ENCODE assay signal across 18 cellular contexts in genomic region chr5:122392844-122393243, GRCh38.
A peak's percentile ranks its signal among the peaks of the same experiment; 100 is the strongest.
DNase-seq lines count a peak whose midpoint lies in the region; ATAC-seq lines count a peak whose summit lies in the region.
"Had no signal": no experiment of that assay in that cellular context is flagged by ENCODE, and none has a peak within 500 bp of the region (broad histone marks: within the 10 kb centered on the region; RNA-seq: fewer than 3 reads in every experiment).

No MANE protein-coding gene starts in this region.

- H3K4me3 Mint-ChIP-seq in activated naive CD8-positive, alpha-beta T cell treated with anti-CD3 and anti-CD28 coated beads, Interleukin-2, amount 50 U/mL, for 24 hours = no peak overlapping the region
- H3K4me3 Mint-ChIP-seq: activated CD8-positive, alpha-beta memory T cell treated with anti-CD3 and anti-CD28 coated beads, Interleukin-2, amount 10 ng/mL, durations not matched to agents 7 days and 5 days; CD4-positive, alpha-beta T cell; endodermal cell had no signal

- no peaks in the 10 kb centered on the region for H3K4me1 Mint-ChIP-seq in activated naive CD8-positive, alpha-beta T cell treated with anti-CD3 and anti-CD28 coated beads, Interleukin-2, amount 50 U/mL, for 24 hours
- H3K4me1 Mint-ChIP-seq: activated CD8-positive, alpha-beta memory T cell treated with anti-CD3 and anti-CD28 coated beads, Interleukin-2, amount 10 ng/mL, durations not matched to agents 7 days and 5 days had no signal

- no peak for ATAC-seq in activated naive CD8-positive, alpha-beta T cell treated with anti-CD3 and anti-CD28 coated beads, Interleukin-2, amount 50 U/mL, for 24 hours
- ATAC-seq: activated CD4-positive, CD25-positive, alpha-beta regulatory T cell treated with anti-CD3 and anti-CD28 coated beads, Interleukin-2, amount 50 U/mL, for 24 hours; activated CD8-positive, alpha-beta memory T cell treated with anti-CD3 and anti-CD28 coated beads, Interleukin-2, amount 10 ng/mL, durations not matched to agents 7 days and 5 days; sciatic nerve had no signal

- H3K27me3 Mint-ChIP-seq in activated naive CD8-positive, alpha-beta T cell treated with anti-CD3 and anti-CD28 coated beads, Interleukin-2, amount 50 U/mL, for 24 hours = no peaks in the 10 kb centered on the region
- H3K27me3 Mint-ChIP-seq: activated CD8-positive, alpha-beta memory T cell treated with anti-CD3 and anti-CD28 coated beads, Interleukin-2, amount 10 ng/mL, durations not matched to agents 7 days and 5 days had no signal

- H3K36me3 Mint-ChIP-seq in activated naive CD8-positive, alpha-beta T cell treated with anti-CD3 and anti-CD28 coated beads, Interleukin-2, amount 50 U/mL, for 24 hours (ENCODE audit: low read depth) = no peaks in the 10 kb centered on the region
- H3K36me3 Mint-ChIP-seq: activated CD8-positive, alpha-beta memory T cell treated with anti-CD3 and anti-CD28 coated beads, Interleukin-2, amount 10 ng/mL, durations not matched to agents 7 days and 5 days had no signal

- no peak overlapping the region for H3K27ac Mint-ChIP-seq in activated naive CD8-positive, alpha-beta T cell treated with anti-CD3 and anti-CD28 coated beads, Interleukin-2, amount 50 U/mL, for 24 hours
- H3K27ac Mint-ChIP-seq: activated CD8-positive, alpha-beta memory T cell treated with anti-CD3 and anti-CD28 coated beads, Interleukin-2, amount 10 ng/mL, durations not matched to agents 7 days and 5 days; CD4-positive, alpha-beta T cell; endodermal cell had no signal

- no peaks in the 10 kb centered on the region for H3K9me3 Mint-ChIP-seq in activated naive CD8-positive, alpha-beta T cell treated with anti-CD3 and anti-CD28 coated beads, Interleukin-2, amount 50 U/mL, for 24 hours
- H3K9me3 Mint-ChIP-seq: CD4-positive, alpha-beta T cell; endodermal cell had no signal

- DNase-seq in NCI-H2029 (lab: John Stamatoyannopoulos, UW) = peak; percentile 12
- DNase-seq in NCI-H2029 treated with DMSO at 0.1 percent for 48 hours (lab: John Stamatoyannopoulos, UW) = no peak
- peak; percentile 43 for DNase-seq in MV-4-11 (lab: John Stamatoyannopoulos, UW)
- DNase-seq in SHP77 treated with DMSO at 0.1 percent for 48 hours (lab: John Stamatoyannopoulos, UW) = peak; percentile 21
- peak; percentile 66 for DNase-seq in iris pigment epithelial cell (ENCODE audit: low read depth)
- DNase-seq in activated CD4-positive, alpha-beta T cell treated with anti-CD3 and anti-CD28 coated beads, Interleukin-2, amount 50 U/mL, for 4 hours = no peak
- DNase-seq in GM19238 (ENCODE audit: insufficient read length, low spot score) = no peak
- DNase-seq in activated naive CD8-positive, alpha-beta T cell treated with anti-CD3 and anti-CD28 coated beads, Interleukin-2, amount 50 U/mL, for 24 hours = no peak
- DNase-seq: activated CD8-positive, alpha-beta memory T cell treated with anti-CD3 and anti-CD28 coated beads, Interleukin-2, amount 10 ng/mL, durations not matched to agents 7 days and 5 days; activated effector memory CD4-positive, alpha-beta T cell treated with Interleukin-2 at 50 U/mL for 16 hours; CD4-positive, alpha-beta T cell; endodermal cell; H7; NCI-H2171; SIG-M5; stimulated activated CD4-positive, alpha-beta T cell treated with anti-CD3 and anti-CD28 coated beads, Interleukin-2, amount 100 ng/mL, for 24 hours had no signal

Comparison
In these comparisons a context has a peak if more than half of its experiments do, and no peak if none do; other contexts are left out.
1. DNase-seq: peak in NCI-H2029 (single experiment), MV-4-11 (single experiment), SHP77 treated with DMSO at 0.1 percent for 48 hours (single experiment) and iris pigment epithelial cell (single experiment); none in NCI-H2029 treated with DMSO at 0.1 percent for 48 hours (single experiment), activated CD4-positive, alpha-beta T cell treated with anti-CD3 and anti-CD28 coated beads, Interleukin-2, amount 50 U/mL, for 4 hours (0 of 2), GM19238 (single experiment) and activated naive CD8-positive, alpha-beta T cell treated with anti-CD3 and anti-CD28 coated beads, Interleukin-2, amount 50 U/mL, for 24 hours (single experiment).